In the genomic region with DNA sequence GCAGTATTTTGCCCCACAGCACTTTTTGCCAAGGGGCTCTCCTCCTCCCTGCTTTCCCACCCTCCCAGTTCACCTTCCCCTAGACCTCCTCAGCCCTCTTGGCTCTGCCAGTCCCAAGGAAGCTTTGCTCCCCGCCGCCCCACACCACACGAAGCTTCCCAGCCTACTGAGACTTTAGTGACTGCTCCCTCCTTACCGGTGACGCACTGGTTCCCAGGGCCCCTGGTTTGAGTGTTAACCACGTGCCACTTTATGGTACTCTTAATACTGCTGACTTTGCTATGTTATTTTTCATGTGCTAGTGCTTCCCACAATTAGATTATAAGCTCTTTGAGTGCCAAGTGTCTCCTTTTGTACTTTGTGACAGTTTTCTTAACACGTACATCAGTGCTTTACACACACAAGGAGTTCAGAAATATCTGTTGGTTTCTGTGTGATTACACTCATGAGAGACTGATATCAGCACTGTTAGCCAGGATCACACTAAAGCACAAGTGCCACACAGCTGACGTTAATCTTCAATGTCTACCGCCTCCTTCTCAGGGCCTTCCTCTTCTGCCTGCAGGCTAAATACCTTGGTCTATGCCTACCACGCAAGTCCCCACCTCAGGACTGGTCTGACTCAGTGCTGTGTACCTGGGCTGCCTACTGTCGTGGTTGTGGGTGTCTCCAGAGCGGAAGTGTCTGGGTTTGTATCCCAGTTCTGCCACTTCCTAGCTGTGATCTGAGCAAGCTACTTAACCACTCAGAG, we compare ENCODE assay signal across 2 cellular contexts.
TF ChIP-seq lines count a peak whose summit lies in the region.

No MANE protein-coding gene starts in this region.

TF ChIP-seq in SK-N-SH, 30 proteins besides CTCF, POLR2A, EP300 and RAD21 (continued from another document):
- TF ChIP-seq, protein P1, sequence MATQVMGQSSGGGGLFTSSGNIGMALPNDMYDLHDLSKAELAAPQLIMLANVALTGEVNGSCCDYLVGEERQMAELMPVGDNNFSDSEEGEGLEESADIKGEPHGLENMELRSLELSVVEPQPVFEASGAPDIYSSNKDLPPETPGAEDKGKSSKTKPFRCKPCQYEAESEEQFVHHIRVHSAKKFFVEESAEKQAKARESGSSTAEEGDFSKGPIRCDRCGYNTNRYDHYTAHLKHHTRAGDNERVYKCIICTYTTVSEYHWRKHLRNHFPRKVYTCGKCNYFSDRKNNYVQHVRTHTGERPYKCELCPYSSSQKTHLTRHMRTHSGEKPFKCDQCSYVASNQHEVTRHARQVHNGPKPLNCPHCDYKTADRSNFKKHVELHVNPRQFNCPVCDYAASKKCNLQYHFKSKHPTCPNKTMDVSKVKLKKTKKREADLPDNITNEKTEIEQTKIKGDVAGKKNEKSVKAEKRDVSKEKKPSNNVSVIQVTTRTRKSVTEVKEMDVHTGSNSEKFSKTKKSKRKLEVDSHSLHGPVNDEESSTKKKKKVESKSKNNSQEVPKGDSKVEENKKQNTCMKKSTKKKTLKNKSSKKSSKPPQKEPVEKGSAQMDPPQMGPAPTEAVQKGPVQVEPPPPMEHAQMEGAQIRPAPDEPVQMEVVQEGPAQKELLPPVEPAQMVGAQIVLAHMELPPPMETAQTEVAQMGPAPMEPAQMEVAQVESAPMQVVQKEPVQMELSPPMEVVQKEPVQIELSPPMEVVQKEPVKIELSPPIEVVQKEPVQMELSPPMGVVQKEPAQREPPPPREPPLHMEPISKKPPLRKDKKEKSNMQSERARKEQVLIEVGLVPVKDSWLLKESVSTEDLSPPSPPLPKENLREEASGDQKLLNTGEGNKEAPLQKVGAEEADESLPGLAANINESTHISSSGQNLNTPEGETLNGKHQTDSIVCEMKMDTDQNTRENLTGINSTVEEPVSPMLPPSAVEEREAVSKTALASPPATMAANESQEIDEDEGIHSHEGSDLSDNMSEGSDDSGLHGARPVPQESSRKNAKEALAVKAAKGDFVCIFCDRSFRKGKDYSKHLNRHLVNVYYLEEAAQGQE (IDR thresholded peaks at IDR 0.05; ENCODE audit: low read depth, low read length): no peak
- TF ChIP-seq SMC3 (IDR thresholded peaks at IDR 0.05; ENCODE audit: low read depth, low read length): no peak
- no peak for TF ChIP-seq YY1 (IDR thresholded peaks at IDR 0.05; ENCODE audit: low read depth)
- no peak for TF ChIP-seq FOXM1 (IDR thresholded peaks at IDR 0.05; ENCODE audit: low read depth)
- TF ChIP-seq, protein P2, sequence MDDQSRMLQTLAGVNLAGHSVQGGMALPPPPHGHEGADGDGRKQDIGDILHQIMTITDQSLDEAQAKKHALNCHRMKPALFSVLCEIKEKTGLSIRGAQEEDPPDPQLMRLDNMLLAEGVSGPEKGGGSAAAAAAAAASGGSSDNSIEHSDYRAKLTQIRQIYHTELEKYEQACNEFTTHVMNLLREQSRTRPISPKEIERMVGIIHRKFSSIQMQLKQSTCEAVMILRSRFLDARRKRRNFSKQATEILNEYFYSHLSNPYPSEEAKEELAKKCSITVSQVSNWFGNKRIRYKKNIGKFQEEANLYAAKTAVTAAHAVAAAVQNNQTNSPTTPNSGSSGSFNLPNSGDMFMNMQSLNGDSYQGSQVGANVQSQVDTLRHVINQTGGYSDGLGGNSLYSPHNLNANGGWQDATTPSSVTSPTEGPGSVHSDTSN (IDR thresholded peaks at IDR 0.05): no peak
- no peak for TF ChIP-seq TAF1 (IDR thresholded peaks at IDR 0.05; ENCODE audit: borderline replicate concordance, low read depth, low read length)
- no peak for TF ChIP-seq SIN3A (IDR thresholded peaks at IDR 0.05; ENCODE audit: borderline replicate concordance, low read depth, low read length)
- TF ChIP-seq POLR2AphosphoS5 (IDR thresholded peaks at IDR 0.05; ENCODE audit: low read depth, low read length): no peak
- no peak for TF ChIP-seq MXI1 (IDR thresholded peaks at IDR 0.05; ENCODE audit: low read depth, low read length)
- TF ChIP-seq, protein P3, sequence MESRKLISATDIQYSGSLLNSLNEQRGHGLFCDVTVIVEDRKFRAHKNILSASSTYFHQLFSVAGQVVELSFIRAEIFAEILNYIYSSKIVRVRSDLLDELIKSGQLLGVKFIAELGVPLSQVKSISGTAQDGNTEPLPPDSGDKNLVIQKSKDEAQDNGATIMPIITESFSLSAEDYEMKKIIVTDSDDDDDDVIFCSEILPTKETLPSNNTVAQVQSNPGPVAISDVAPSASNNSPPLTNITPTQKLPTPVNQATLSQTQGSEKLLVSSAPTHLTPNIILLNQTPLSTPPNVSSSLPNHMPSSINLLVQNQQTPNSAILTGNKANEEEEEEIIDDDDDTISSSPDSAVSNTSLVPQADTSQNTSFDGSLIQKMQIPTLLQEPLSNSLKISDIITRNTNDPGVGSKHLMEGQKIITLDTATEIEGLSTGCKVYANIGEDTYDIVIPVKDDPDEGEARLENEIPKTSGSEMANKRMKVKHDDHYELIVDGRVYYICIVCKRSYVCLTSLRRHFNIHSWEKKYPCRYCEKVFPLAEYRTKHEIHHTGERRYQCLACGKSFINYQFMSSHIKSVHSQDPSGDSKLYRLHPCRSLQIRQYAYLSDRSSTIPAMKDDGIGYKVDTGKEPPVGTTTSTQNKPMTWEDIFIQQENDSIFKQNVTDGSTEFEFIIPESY (IDR thresholded peaks at IDR 0.05; ENCODE audit: borderline replicate concordance, low read depth): no peak
- TF ChIP-seq, protein P4, sequence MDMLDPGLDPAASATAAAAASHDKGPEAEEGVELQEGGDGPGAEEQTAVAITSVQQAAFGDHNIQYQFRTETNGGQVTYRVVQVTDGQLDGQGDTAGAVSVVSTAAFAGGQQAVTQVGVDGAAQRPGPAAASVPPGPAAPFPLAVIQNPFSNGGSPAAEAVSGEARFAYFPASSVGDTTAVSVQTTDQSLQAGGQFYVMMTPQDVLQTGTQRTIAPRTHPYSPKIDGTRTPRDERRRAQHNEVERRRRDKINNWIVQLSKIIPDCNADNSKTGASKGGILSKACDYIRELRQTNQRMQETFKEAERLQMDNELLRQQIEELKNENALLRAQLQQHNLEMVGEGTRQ (IDR thresholded peaks at IDR 0.05; ENCODE audit: borderline replicate concordance, low read depth, low read length): no peak
- TF ChIP-seq FOSL2 (IDR thresholded peaks at IDR 0.05; ENCODE audit: borderline replicate concordance, low read depth): no peak
- TF ChIP-seq TEAD4 (IDR thresholded peaks at IDR 0.05; ENCODE audit: borderline replicate concordance, insufficient read depth): no peak

TF ChIP-seq in SK-N-SH treated with all-trans-retinoic acid at 6 μM for 48 hours, 23 proteins besides CTCF, POLR2A, EP300 and RAD21 (continued from another document):
- TF ChIP-seq, protein P5, sequence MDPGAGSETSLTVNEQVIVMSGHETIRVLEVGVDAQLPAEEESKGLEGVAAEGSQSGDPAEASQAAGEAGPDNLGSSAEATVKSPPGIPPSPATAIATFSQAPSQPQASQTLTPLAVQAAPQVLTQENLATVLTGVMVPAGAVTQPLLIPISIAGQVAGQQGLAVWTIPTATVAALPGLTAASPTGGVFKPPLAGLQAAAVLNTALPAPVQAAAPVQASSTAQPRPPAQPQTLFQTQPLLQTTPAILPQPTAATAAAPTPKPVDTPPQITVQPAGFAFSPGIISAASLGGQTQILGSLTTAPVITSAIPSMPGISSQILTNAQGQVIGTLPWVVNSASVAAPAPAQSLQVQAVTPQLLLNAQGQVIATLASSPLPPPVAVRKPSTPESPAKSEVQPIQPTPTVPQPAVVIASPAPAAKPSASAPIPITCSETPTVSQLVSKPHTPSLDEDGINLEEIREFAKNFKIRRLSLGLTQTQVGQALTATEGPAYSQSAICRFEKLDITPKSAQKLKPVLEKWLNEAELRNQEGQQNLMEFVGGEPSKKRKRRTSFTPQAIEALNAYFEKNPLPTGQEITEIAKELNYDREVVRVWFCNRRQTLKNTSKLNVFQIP (CRISPR knock-in tag; IDR thresholded peaks at IDR 0.05; ENCODE audit: borderline replicate concordance, low read depth): no peak
- TF ChIP-seq, protein P6, sequence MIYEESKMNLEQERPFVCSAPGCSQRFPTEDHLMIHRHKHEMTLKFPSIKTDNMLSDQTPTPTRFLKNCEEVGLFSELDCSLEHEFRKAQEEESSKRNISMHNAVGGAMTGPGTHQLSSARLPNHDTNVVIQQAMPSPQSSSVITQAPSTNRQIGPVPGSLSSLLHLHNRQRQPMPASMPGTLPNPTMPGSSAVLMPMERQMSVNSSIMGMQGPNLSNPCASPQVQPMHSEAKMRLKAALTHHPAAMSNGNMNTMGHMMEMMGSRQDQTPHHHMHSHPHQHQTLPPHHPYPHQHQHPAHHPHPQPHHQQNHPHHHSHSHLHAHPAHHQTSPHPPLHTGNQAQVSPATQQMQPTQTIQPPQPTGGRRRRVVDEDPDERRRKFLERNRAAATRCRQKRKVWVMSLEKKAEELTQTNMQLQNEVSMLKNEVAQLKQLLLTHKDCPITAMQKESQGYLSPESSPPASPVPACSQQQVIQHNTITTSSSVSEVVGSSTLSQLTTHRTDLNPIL (CRISPR knock-in tag; IDR thresholded peaks at IDR 0.05; ENCODE audit: low read depth): no peak
- TF ChIP-seq ARNTL (CRISPR knock-in tag; IDR thresholded peaks at IDR 0.05; ENCODE audit: borderline replicate concordance, low read depth) (no peak), ZFP3 (CRISPR knock-in tag; IDR thresholded peaks at IDR 0.05) (no peak), BACH2 (CRISPR knock-in tag; IDR thresholded peaks at IDR 0.05; ENCODE audit: borderline replicate concordance) (no peak), CSDC2 (CRISPR knock-in tag; IDR thresholded peaks at IDR 0.05) (no peak), OSR1 (CRISPR knock-in tag; IDR thresholded peaks at IDR 0.05) (no peak), ESRRG (CRISPR knock-in tag; IDR thresholded peaks at IDR 0.05) (no peak), ISL1 (CRISPR knock-in tag; IDR thresholded peaks at IDR 0.05) (no peak), ZNF8 (CRISPR knock-in tag; IDR thresholded peaks at IDR 0.05) (no peak), GLIS3 (CRISPR knock-in tag; IDR thresholded peaks at IDR 0.05) (no peak), PPARA (CRISPR knock-in tag; IDR thresholded peaks at IDR 0.05; ENCODE audit: borderline replicate concordance) (no peak), SNAI2 (CRISPR knock-in tag; IDR thresholded peaks at IDR 0.05) (no peak)
- TF ChIP-seq, protein P7, sequence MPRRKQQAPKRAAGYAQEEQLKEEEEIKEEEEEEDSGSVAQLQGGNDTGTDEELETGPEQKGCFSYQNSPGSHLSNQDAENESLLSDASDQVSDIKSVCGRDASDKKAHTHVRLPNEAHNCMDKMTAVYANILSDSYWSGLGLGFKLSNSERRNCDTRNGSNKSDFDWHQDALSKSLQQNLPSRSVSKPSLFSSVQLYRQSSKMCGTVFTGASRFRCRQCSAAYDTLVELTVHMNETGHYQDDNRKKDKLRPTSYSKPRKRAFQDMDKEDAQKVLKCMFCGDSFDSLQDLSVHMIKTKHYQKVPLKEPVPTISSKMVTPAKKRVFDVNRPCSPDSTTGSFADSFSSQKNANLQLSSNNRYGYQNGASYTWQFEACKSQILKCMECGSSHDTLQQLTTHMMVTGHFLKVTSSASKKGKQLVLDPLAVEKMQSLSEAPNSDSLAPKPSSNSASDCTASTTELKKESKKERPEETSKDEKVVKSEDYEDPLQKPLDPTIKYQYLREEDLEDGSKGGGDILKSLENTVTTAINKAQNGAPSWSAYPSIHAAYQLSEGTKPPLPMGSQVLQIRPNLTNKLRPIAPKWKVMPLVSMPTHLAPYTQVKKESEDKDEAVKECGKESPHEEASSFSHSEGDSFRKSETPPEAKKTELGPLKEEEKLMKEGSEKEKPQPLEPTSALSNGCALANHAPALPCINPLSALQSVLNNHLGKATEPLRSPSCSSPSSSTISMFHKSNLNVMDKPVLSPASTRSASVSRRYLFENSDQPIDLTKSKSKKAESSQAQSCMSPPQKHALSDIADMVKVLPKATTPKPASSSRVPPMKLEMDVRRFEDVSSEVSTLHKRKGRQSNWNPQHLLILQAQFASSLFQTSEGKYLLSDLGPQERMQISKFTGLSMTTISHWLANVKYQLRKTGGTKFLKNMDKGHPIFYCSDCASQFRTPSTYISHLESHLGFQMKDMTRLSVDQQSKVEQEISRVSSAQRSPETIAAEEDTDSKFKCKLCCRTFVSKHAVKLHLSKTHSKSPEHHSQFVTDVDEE (CRISPR knock-in tag; IDR thresholded peaks at IDR 0.05): no peak
